Comparison of ENCODE assay signal across 12 cellular contexts in genomic region chr20:36543187-36544133, GRCh38. TPM values are rescaled to one million over a fixed set of nuclear protein-coding genes. Genes with fewer than 3 reads are reported as not detected.
DNase-seq lines count a peak whose midpoint lies in the region; ATAC-seq, FAIRE-seq and TF ChIP-seq lines count a peak whose summit lies in the region.
"Had no signal": no experiment of that assay in that cellular context is flagged by ENCODE, and none has a peak within 500 bp of the region (broad histone marks: within the 10 kb centered on the region; RNA-seq: fewer than 3 reads in every experiment).

No MANE protein-coding gene starts in this region.

- H3K9me3 Mint-ChIP-seq in brain = peaks cover 0 to 2% (median 0%) of the 10 kb centered on the region in 5 experiments
- H3K9me3 Mint-ChIP-seq in activated CD4-positive, alpha-beta T cell treated with anti-CD3 and anti-CD28 coated beads, Interleukin-2, amount 10 ng/mL, durations not matched to agents 24 days and 14 days = no peaks in the 10 kb centered on the region
- H3K9me3 Mint-ChIP-seq: activated CD4-positive, alpha-beta T cell treated with anti-CD3 and anti-CD28 coated beads, Interleukin-2, amount 10 ng/mL, durations not matched to agents 7 days and 5 days had no signal

- H3K9me3 ChIP-seq in kidney (ENCODE audit: control insufficient read depth in 1 of 2, low read length in 2 of 2) = no peaks in the 10 kb centered on the region
- no peaks in the 10 kb centered on the region for H3K9me3 ChIP-seq in skeletal muscle tissue (ENCODE audit: control insufficient read depth in 3 of 3, low read length in 3 of 3)

- peak overlapping the region; percentile 48 to 72 for H3K4me3 ChIP-seq in kidney (ENCODE audit: low read length in 2 of 2)
- H3K4me3 ChIP-seq in skeletal muscle tissue (ENCODE audit: low read length in 3 of 3) = peak overlapping the region; percentile 68 to 80 (median 75)

- no peaks in the 10 kb centered on the region for H3K36me3 Mint-ChIP-seq in brain
- no peaks in the 10 kb centered on the region for H3K36me3 Mint-ChIP-seq in activated CD4-positive, alpha-beta T cell treated with anti-CD3 and anti-CD28 coated beads, Interleukin-2, amount 10 ng/mL, durations not matched to agents 24 days and 14 days (ENCODE audit: low read depth)

- peak overlapping the region in 3 of 5 experiments; percentile 44 to 67 (median 53) for H3K27ac Mint-ChIP-seq in brain
- no peak overlapping the region for H3K27ac Mint-ChIP-seq in activated CD4-positive, alpha-beta T cell treated with anti-CD3 and anti-CD28 coated beads, Interleukin-2, amount 10 ng/mL, durations not matched to agents 24 days and 14 days
- H3K27ac Mint-ChIP-seq: activated CD4-positive, alpha-beta T cell treated with anti-CD3 and anti-CD28 coated beads, Interleukin-2, amount 10 ng/mL, durations not matched to agents 7 days and 5 days had no signal

- peaks cover 17% of the 10 kb centered on the region for H3K4me1 Mint-ChIP-seq in brain
- no peaks in the 10 kb centered on the region for H3K4me1 Mint-ChIP-seq in activated CD4-positive, alpha-beta T cell treated with anti-CD3 and anti-CD28 coated beads, Interleukin-2, amount 10 ng/mL, durations not matched to agents 24 days and 14 days
- H3K4me1 Mint-ChIP-seq: activated CD4-positive, alpha-beta T cell treated with anti-CD3 and anti-CD28 coated beads, Interleukin-2, amount 10 ng/mL, durations not matched to agents 7 days and 5 days had no signal

- TF ChIP-seq CTCF in brain (conservative IDR thresholded peaks at IDR 0.05) = no peak
- no peak for TF ChIP-seq CTCF in kidney (IDR thresholded peaks at IDR 0.05; ENCODE audit: borderline replicate concordance, extremely low read depth, insufficient read depth)

- peaks cover 0 to 6% (median 0%) of the 10 kb centered on the region in 3 donors for H3K27me3 ChIP-seq in skeletal muscle tissue (ENCODE audit: control insufficient read depth in 3 of 3, insufficient read depth in 3 of 3, low read length in 3 of 3)

- ATAC-seq in HG02798 (IDR thresholded peaks at IDR 0.05; ENCODE audit: poor library complexity, unreplicated experiment) = no peak

- intact Hi-C loops in kidney (cut with DNase I) = no loop called here
- intact Hi-C loops in activated CD4-positive, alpha-beta T cell treated with anti-CD3 and anti-CD28 coated beads, Interleukin-2, amount 10 ng/mL, durations not matched to agents 24 days and 14 days (cut with micrococcal nuclease) = no loop called here

- no peaks in the 10 kb centered on the region for H3K36me3 ChIP-seq in kidney (ENCODE audit: control insufficient read depth in 1 of 2, insufficient read depth in 2 of 2, low read length in 2 of 2)
- peaks cover 0 to 11% (median 9%) of the 10 kb centered on the region in 3 donors for H3K36me3 ChIP-seq in skeletal muscle tissue (ENCODE audit: control insufficient read depth in 3 of 3, insufficient read depth in 3 of 3, low read length in 3 of 3)

- peaks cover 4% of the 10 kb centered on the region for H3K27me3 Mint-ChIP-seq in brain
- H3K27me3 Mint-ChIP-seq in activated CD4-positive, alpha-beta T cell treated with anti-CD3 and anti-CD28 coated beads, Interleukin-2, amount 10 ng/mL, durations not matched to agents 24 days and 14 days = peaks cover 6% of the 10 kb centered on the region
- H3K27me3 Mint-ChIP-seq: activated CD4-positive, alpha-beta T cell treated with anti-CD3 and anti-CD28 coated beads, Interleukin-2, amount 10 ng/mL, durations not matched to agents 7 days and 5 days had no signal

- peak overlapping the region; percentile 60 to 75 for H3K9ac ChIP-seq in kidney (ENCODE audit: low read length in 2 of 2)
- H3K9ac ChIP-seq in skeletal muscle tissue (ENCODE audit: low read depth in 1 of 3, low read length in 3 of 3) = peak overlapping the region; percentile 53 to 92 (median 79)

- DNase-seq in GM04503 (ENCODE audit: low read depth) = peak; percentile 73
- peak; percentile 94 for DNase-seq in kidney
- DNase-seq in activated CD4-positive, alpha-beta T cell treated with anti-CD3 and anti-CD28 coated beads, Interleukin-2, amount 10 ng/mL, durations not matched to agents 24 days and 14 days = no peak
- DNase-seq in stimulated activated CD4-positive, alpha-beta T cell treated with anti-CD3 and anti-CD28 coated beads, Interleukin-4, amount 100 ng/mL, for 1 hour = no peak
- DNase-seq in NCI-H345 (lab: John Stamatoyannopoulos, UW) = no peak
- DNase-seq: activated CD4-positive, alpha-beta T cell treated with anti-CD3 and anti-CD28 coated beads, Interleukin-2, amount 10 ng/mL, durations not matched to agents 7 days and 5 days; GF-D8; NCI-H1417 had no signal

- H3K4me1 ChIP-seq in kidney (ENCODE audit: control insufficient read depth in 1 of 2, insufficient read depth in 1 of 2, low read depth in 1 of 2, low read length in 2 of 2) = peaks cover 22 to 24% of the 10 kb centered on the region in 2 donors
- peaks cover 17 to 32% (median 28%) of the 10 kb centered on the region in 3 donors for H3K4me1 ChIP-seq in skeletal muscle tissue (ENCODE audit: control insufficient read depth in 3 of 3, insufficient read depth in 3 of 3, low read length in 3 of 3)

- peak overlapping the region in 1 of 5 experiments; percentile 28 for H3K4me3 Mint-ChIP-seq in brain
- no peak overlapping the region for H3K4me3 Mint-ChIP-seq in activated CD4-positive, alpha-beta T cell treated with anti-CD3 and anti-CD28 coated beads, Interleukin-2, amount 10 ng/mL, durations not matched to agents 24 days and 14 days
- H3K4me3 Mint-ChIP-seq: activated CD4-positive, alpha-beta T cell treated with anti-CD3 and anti-CD28 coated beads, Interleukin-2, amount 10 ng/mL, durations not matched to agents 7 days and 5 days had no signal

- H3K27ac ChIP-seq in kidney (ENCODE audit: low read depth in 2 of 2, low read length in 2 of 2) = peak overlapping the region; percentile 91 to 94
- peak overlapping the region; percentile 90 for H3K27ac ChIP-seq in skeletal muscle tissue (ENCODE audit: low read depth, low read length)
- H3K27ac ChIP-seq: epithelial cell of prostate had no signal

- FAIRE-seq in kidney (lab: Jason Lieb, UNC) = no peak

RNA-seq across cellular contexts. Expression of gene MYL9, which starts 2.1 kb away (rescaled TPM):
- polyA plus RNA-seq in brain (ENCODE audit: insufficient read depth, low read depth, low replicate concordance) (52.8 TPM), kidney (ENCODE audit: insufficient read depth, low read depth, low replicate concordance) (576 TPM)
- total RNA-seq in kidney (294 TPM), skeletal muscle tissue (5.7 TPM)
- total RNA-seq in activated CD4-positive, alpha-beta T cell treated with anti-CD3 and anti-CD28 coated beads, Interleukin-2, amount 10 ng/mL, durations not matched to agents 24 days and 14 days = 0.14 and 0.33 TPM in 2 replicates

RNA-seq across cellular contexts. Expression of gene TGIF2, which starts 29.9 kb away (rescaled TPM):
- polyA plus RNA-seq in brain (ENCODE audit: insufficient read depth, low read depth, low replicate concordance) (1.9 TPM), kidney (ENCODE audit: insufficient read depth, low read depth, low replicate concordance) (11.0 TPM)
- total RNA-seq in kidney (15.3 TPM), skeletal muscle tissue (20.4 TPM)
- total RNA-seq in activated CD4-positive, alpha-beta T cell treated with anti-CD3 and anti-CD28 coated beads, Interleukin-2, amount 10 ng/mL, durations not matched to agents 24 days and 14 days = 55.2 and 55.7 TPM in 2 replicates

Comparison
In these comparisons a context has a peak if more than half of its experiments do, and no peak if none do; other contexts are left out.
1. DNase-seq: peak in GM04503 (single experiment) and kidney (single experiment); none in activated CD4-positive, alpha-beta T cell treated with anti-CD3 and anti-CD28 coated beads, Interleukin-2, amount 10 ng/mL, durations not matched to agents 24 days and 14 days (single experiment), stimulated activated CD4-positive, alpha-beta T cell treated with anti-CD3 and anti-CD28 coated beads, Interleukin-4, amount 100 ng/mL, for 1 hour (single experiment) and NCI-H345 (single experiment).
2. RNA of gene MYL9, which starts 2.1 kb away (total RNA-seq): 294 TPM in kidney (single experiment); 5.7 TPM in skeletal muscle tissue (single experiment) and 0.14 to 0.33 TPM in activated CD4-positive, alpha-beta T cell treated with anti-CD3 and anti-CD28 coated beads, Interleukin-2, amount 10 ng/mL, durations not matched to agents 24 days and 14 days; every median in the first group is over 10 times any median in the second.